14 cellular contexts compared by ENCODE assay signal in the genomic region with DNA sequence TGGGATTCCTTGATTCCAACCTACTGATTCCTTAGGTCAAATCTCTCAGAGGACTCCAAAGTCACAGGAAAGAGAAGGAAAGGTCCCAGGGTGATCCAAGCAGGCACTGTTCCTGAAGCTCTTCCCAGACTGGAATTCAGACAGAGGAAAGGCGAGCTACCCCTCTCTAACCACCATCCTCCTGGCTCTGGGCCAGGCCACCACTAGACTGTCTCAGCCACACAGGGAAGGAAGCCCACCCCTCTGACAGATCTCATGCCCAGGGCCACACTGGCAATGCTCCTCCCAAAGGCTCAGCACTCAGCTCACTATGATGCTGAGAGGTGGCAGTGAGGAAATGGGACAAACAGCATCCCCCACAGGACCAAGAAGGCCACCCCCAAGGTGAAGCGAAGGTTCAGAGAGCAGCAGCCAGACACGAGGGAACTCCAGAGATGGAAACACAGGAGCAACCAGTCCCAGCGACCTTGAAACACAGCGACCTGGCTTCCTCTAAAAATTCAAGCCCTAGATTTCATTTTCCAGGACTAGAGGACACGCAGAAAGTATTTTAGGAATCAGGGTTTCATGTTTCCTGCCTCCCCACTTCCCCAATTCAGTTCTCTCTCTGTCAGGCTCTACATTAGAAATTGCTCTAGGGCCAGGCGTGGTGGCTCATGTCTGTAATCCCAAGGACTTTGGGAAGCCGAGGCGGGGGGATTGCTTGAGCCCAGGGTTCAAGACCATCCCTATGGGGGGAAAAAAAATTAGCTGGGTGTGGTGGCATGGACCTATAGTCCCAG. TPM values are rescaled to one million over a fixed set of nuclear protein-coding genes. Genes with fewer than 3 reads are reported as not detected.
DNase-seq lines count a peak whose midpoint lies in the region; ATAC-seq, FAIRE-seq and TF ChIP-seq lines count a peak whose summit lies in the region.
"Had no signal": no experiment of that assay in that cellular context is flagged by ENCODE, and none has a peak within 500 bp of the region (broad histone marks: within the 10 kb centered on the region; RNA-seq: fewer than 3 reads in every experiment).

No MANE protein-coding gene starts in this region.

- H3K4me3 Mint-ChIP-seq in CD14-positive monocyte: peak overlapping the region; percentile 51 to 58
- no peak overlapping the region for H3K4me3 Mint-ChIP-seq in H9
- no peak overlapping the region for H3K4me3 Mint-ChIP-seq in neural progenitor cell
- H3K4me3 Mint-ChIP-seq in natural killer cell: no peak overlapping the region
- no peak overlapping the region for H3K4me3 Mint-ChIP-seq in activated T-cell treated with anti-CD3 and anti-CD28 coated beads, Interleukin-2, amount 50 U/mL, for 24 hours

- no peak for FAIRE-seq in K562 (lab: Jason Lieb, UNC)

- no peak overlapping the region for H3K4me3 ChIP-seq in K562
- no peak overlapping the region for H3K4me3 ChIP-seq in neural progenitor cell
- no peak overlapping the region for H3K4me3 ChIP-seq in tibial nerve

- H3K27ac Mint-ChIP-seq in CD14-positive monocyte (peak overlapping the region in 3 of 7 donors; percentile 21 to 76 (median 37)), H9 (peak overlapping the region in 1 of 3 experiments; percentile 14; a peak in 1 of 7 replicates), neural progenitor cell (peak overlapping the region; percentile 57), natural killer cell (no peak overlapping the region)
- H3K27ac Mint-ChIP-seq in activated T-cell treated with anti-CD3 and anti-CD28 coated beads, Interleukin-2, amount 50 U/mL, for 24 hours: no peak overlapping the region

- no peak for ATAC-seq in K562
- ATAC-seq in HG03039 (IDR thresholded peaks at IDR 0.05; ENCODE audit: unreplicated experiment): no peak
- ATAC-seq in natural killer cell: no peak

- H4K91ac ChIP-seq in H9 (ENCODE audit: insufficient read length, low read depth, low read length): no peak overlapping the region

- H3K23ac ChIP-seq in H9 (ENCODE audit: insufficient read length, low read depth, low read length): no peak overlapping the region

- POLR2A ChIA-PET in K562 (lab: Yijun Ruan, JAX): interaction anchor here (0.5 kb wide), 1 partner anchor 19 kb away, joined by 3 read pairs; a partner anchor contains a TSS

- TF ChIP-seq POLR2A in K562 (conservative IDR thresholded peaks at IDR 0.05): no peak
- no peak for TF ChIP-seq POLR2A in tibial nerve (IDR thresholded peaks at IDR 0.05)

- H4K8ac ChIP-seq in H9 (replicated peaks; ENCODE audit: insufficient read length, low read depth, low read length): no peak overlapping the region

- DNase-seq in CD14-positive monocyte (ENCODE audit: low spot score) (no peak), H9 (no peak), K562 (ENCODE audit: extremely low read depth in 1 of 4, low spot score in 3 of 4) (no peak), neural progenitor cell (ENCODE audit: low spot score) (no peak), natural killer cell (no peak), tibial nerve (ENCODE audit: low spot score in 2 of 2) (no peak)
- DNase-seq in activated T-cell treated with anti-CD3 and anti-CD28 coated beads, Interleukin-2, amount 50 U/mL, for 24 hours: no peak
- DNase-seq: NCI-H2227 treated with DMSO at 0.1 percent for 48 hours; stimulated activated CD4-positive, alpha-beta T cell treated with anti-CD3 and anti-CD28 coated beads, Interleukin-15, amount 100 ng/mL, for 24 hours; stimulated activated CD8-positive, alpha-beta memory T cell treated with anti-CD3 and anti-CD28 coated beads, Interleukin-4, amount 100 ng/mL, for 48 hours had no signal

- TF ChIP-seq CTCF in CD14-positive monocyte (IDR thresholded peaks at IDR 0.05) (no peak), H9 (conservative IDR thresholded peaks at IDR 0.05) (no peak), K562 (IDR thresholded peaks at IDR 0.05 in 2 of 3, conservative IDR thresholded peaks at IDR 0.05 in 1 of 3; ENCODE audit: insufficient read depth in 2 of 3, low read depth in 1 of 3, low read length in 3 of 3) (no peak), neural progenitor cell (IDR thresholded peaks at IDR 0.05) (no peak), natural killer cell (IDR thresholded peaks at IDR 0.05) (no peak), tibial nerve (IDR thresholded peaks at IDR 0.05) (no peak)

- peaks cover 5% of the 10 kb centered on the region for H3F3A ChIP-seq in neural progenitor cell (ENCODE audit: low read depth)

- H3K14ac ChIP-seq in H9 (ENCODE audit: insufficient read depth, low read length): no peak overlapping the region

- H3K56ac ChIP-seq in H9 (ENCODE audit: insufficient read length, low read depth, low read length): no peak overlapping the region

- no peak overlapping the region for H2BK5ac ChIP-seq in H9 (ENCODE audit: insufficient read length, low read length)

- H2BK20ac ChIP-seq in H9 (ENCODE audit: low read depth, low read length, poor library complexity, severe bottlenecking): no peak overlapping the region

- H3K4me1 Mint-ChIP-seq in CD14-positive monocyte (peaks cover 42% of the 10 kb centered on the region), H9 (peaks cover 39 to 41% of the 10 kb centered on the region in 2 experiments), neural progenitor cell (peaks cover 46% of the 10 kb centered on the region), natural killer cell (peaks cover 43 to 58% of the 10 kb centered on the region in 2 donors)
- H3K4me1 Mint-ChIP-seq in activated T-cell treated with anti-CD3 and anti-CD28 coated beads, Interleukin-2, amount 50 U/mL, for 24 hours (ENCODE audit: low read depth): peaks cover 46% of the 10 kb centered on the region

- H3K27ac ChIP-seq in H9 (ENCODE audit: insufficient read length, low read depth, low read length): no peak overlapping the region
- no peak overlapping the region for H3K27ac ChIP-seq in K562 (ENCODE audit: extremely low read depth, low read depth, low read length)
- no peak overlapping the region for H3K27ac ChIP-seq in neural progenitor cell
- H3K27ac ChIP-seq in tibial nerve: peak overlapping the region in 2 of 4 donors; percentile 12 to 56
- H3K27ac ChIP-seq: C4-2B, epithelial cell of prostate, VCaP had no signal

- in situ Hi-C loops in K562 (cut with MboI): no loop called here

- H3K79me2 ChIP-seq in H9 (ENCODE audit: insufficient read depth, low read length) (no peaks in the 10 kb centered on the region), K562 (ENCODE audit: control insufficient read depth, insufficient read depth, low read length) (no peaks in the 10 kb centered on the region), neural progenitor cell (ENCODE audit: low read depth) (peaks cover 70% of the 10 kb centered on the region)

- H3K4me2 ChIP-seq in H9 (ENCODE audit: insufficient read depth, insufficient read length, low read length) (no peak overlapping the region), K562 (ENCODE audit: insufficient read depth, low read length) (no peak overlapping the region), neural progenitor cell (no peak overlapping the region)

- H3K9ac ChIP-seq in H9 (ENCODE audit: extremely low read depth, insufficient read length, low read length) (no peak overlapping the region), K562 (ENCODE audit: insufficient read depth in 1 of 2, low read depth in 2 of 2, low read length in 2 of 2) (no peak overlapping the region), neural progenitor cell (no peak overlapping the region)

- H2BK120ac ChIP-seq in H9 (ENCODE audit: low read depth, low read length, poor library complexity, severe bottlenecking): no peak overlapping the region

- H3K18ac ChIP-seq in H9 (ENCODE audit: insufficient read length, low read depth, low read length): no peak overlapping the region

- H3K9me3 ChIP-seq in H9 (ENCODE audit: control insufficient read depth, low read depth, low read length) (no peaks in the 10 kb centered on the region), K562 (replicated peaks; ENCODE audit: control insufficient read depth, insufficient read depth, low read depth, low read length) (no peaks in the 10 kb centered on the region), neural progenitor cell (ENCODE audit: low read depth) (no peaks in the 10 kb centered on the region), tibial nerve (no peaks in the 10 kb centered on the region)

- peak overlapping the region; percentile 1; the same call in 1 of the 2 replicates for H2BK15ac ChIP-seq in H9 (ENCODE audit: low read depth, low read length)

- H3K9me3 Mint-ChIP-seq in CD14-positive monocyte (peaks cover 0 to 1% (median 0%) of the 10 kb centered on the region in 7 donors), H9 (no peaks in the 10 kb centered on the region), neural progenitor cell (peaks cover 6% of the 10 kb centered on the region), natural killer cell (no peaks in the 10 kb centered on the region)
- H3K9me3 Mint-ChIP-seq in activated T-cell treated with anti-CD3 and anti-CD28 coated beads, Interleukin-2, amount 50 U/mL, for 24 hours: no peaks in the 10 kb centered on the region

- H3K4ac ChIP-seq in H9 (ENCODE audit: low read depth, low read length): no peak overlapping the region

- H3T11ph ChIP-seq in H9 (ENCODE audit: low read length): no peak overlapping the region

- peaks cover 0 to 4% (median 0%) of the 10 kb centered on the region in 3 donors for H3K27me3 Mint-ChIP-seq in CD14-positive monocyte (ENCODE audit: low read depth in 3 of 3)
- no peaks in the 10 kb centered on the region for H3K27me3 Mint-ChIP-seq in H9 (ENCODE audit: low read depth)
- H3K27me3 Mint-ChIP-seq in neural progenitor cell (ENCODE audit: insufficient read depth, low read depth): peaks cover 5% of the 10 kb centered on the region
- H3K27me3 Mint-ChIP-seq in natural killer cell (ENCODE audit: low read depth in 2 of 2): no peaks in the 10 kb centered on the region
- no peaks in the 10 kb centered on the region for H3K27me3 Mint-ChIP-seq in activated T-cell treated with anti-CD3 and anti-CD28 coated beads, Interleukin-2, amount 50 U/mL, for 24 hours

- H3K4me1 ChIP-seq in H9 (ENCODE audit: insufficient read depth, low read length) (peaks cover 2% of the 10 kb centered on the region; the same call in 1 of the 2 replicates), K562 (replicated peaks in 1 of 2; ENCODE audit: control insufficient read depth in 2 of 2, insufficient read depth in 2 of 2, low read length in 2 of 2) (peaks cover 4 to 5% of the 10 kb centered on the region in 2 experiments; a peak in 1 of 5 replicates), neural progenitor cell (peaks cover 19% of the 10 kb centered on the region), tibial nerve (peaks cover 0 to 75% (median 38%) of the 10 kb centered on the region in 4 donors)

- intact Hi-C loops in CD14-positive monocyte (cut with micrococcal nuclease): no loop called here
- intact Hi-C loops in K562 (cut with micrococcal nuclease): no loop called here
- intact Hi-C loops in natural killer cell (cut with micrococcal nuclease): no loop called here

- no peaks in the 10 kb centered on the region for H3K79me1 ChIP-seq in H9 (ENCODE audit: insufficient read depth, low read depth, low read length, poor library complexity, severe bottlenecking)

- WGBS in H9 (ENCODE audit: extremely low coverage, insufficient read length, low lambda C conversion rate): no CpG with 5 or more reads among the region's 9 CpGs
- 1% methylated on average over 9 of the region's 9 CpGs for WGBS in K562 (ENCODE audit: insufficient coverage, low coverage, missing lambda C conversion rate)
- WGBS in tibial nerve, 2 donors: 67 to 71% methylated on average over 9 of the region's 9 CpGs

- BruUV-seq in K562 (replicated peaks; lab: Mats Ljungman, UMichigan): no TSS peak

- H3K23me2 ChIP-seq in H9 (ENCODE audit: insufficient read length, low read depth, low read length, poor library complexity, severe bottlenecking): no peaks in the 10 kb centered on the region

- no peak for TF ChIP-seq RAD21 in K562 (CRISPR knock-in tag; conservative IDR thresholded peaks at IDR 0.05 in 1 of 2, IDR thresholded peaks at IDR 0.05 in 1 of 2)

- no peak for TF ChIP-seq EP300 in K562 (IDR thresholded peaks at IDR 0.05; ENCODE audit: low read length)
- no peak for TF ChIP-seq EP300 in tibial nerve (IDR thresholded peaks at IDR 0.05)

- H4K5ac ChIP-seq in H9 (ENCODE audit: insufficient read length, low read depth, low read length): no peak overlapping the region

- H2AFZ ChIP-seq in H9 (ENCODE audit: low read length) (no peak overlapping the region), K562 (ENCODE audit: low read depth, low read length) (no peak overlapping the region), neural progenitor cell (replicated peaks) (no peak overlapping the region)

- H3K9me1 ChIP-seq in K562 (ENCODE audit: control insufficient read depth, insufficient read depth, low read length): no peaks in the 10 kb centered on the region

- H3K36me3 Mint-ChIP-seq in CD14-positive monocyte: no peaks in the 10 kb centered on the region
- H3K36me3 Mint-ChIP-seq in H9 (ENCODE audit: insufficient read depth in 1 of 3, low read depth in 3 of 3): peaks cover 0 to 2% (median 0%) of the 10 kb centered on the region in 3 experiments; a peak in 1 of 7 replicates
- peaks cover 49% of the 10 kb centered on the region for H3K36me3 Mint-ChIP-seq in neural progenitor cell
- no peaks in the 10 kb centered on the region for H3K36me3 Mint-ChIP-seq in natural killer cell
- H3K36me3 Mint-ChIP-seq in activated T-cell treated with anti-CD3 and anti-CD28 coated beads, Interleukin-2, amount 50 U/mL, for 24 hours (ENCODE audit: low read depth): peaks cover 2% of the 10 kb centered on the region

- CTCF ChIA-PET in K562 (lab: Yijun Ruan, JAX; ENCODE audit: low intra/inter-chr PET ratio): interaction anchor here (1.1 kb wide), 1 partner anchor 27 kb away, joined by 5 read pairs; no protein-coding TSS in a partner anchor

- no peak overlapping the region for H2BK12ac ChIP-seq in H9 (ENCODE audit: insufficient read length, low read depth, low read length)

- H2AK5ac ChIP-seq in H9 (ENCODE audit: insufficient read length, low read length): no peak overlapping the region

- H3K27me3 ChIP-seq in H9 (ENCODE audit: insufficient read depth, low read length) (no peaks in the 10 kb centered on the region), K562 (ENCODE audit: control insufficient read depth in 2 of 2, insufficient read depth in 2 of 2, low read length in 2 of 2) (peaks cover 51 to 60% of the 10 kb centered on the region in 2 experiments), neural progenitor cell (no peaks in the 10 kb centered on the region), tibial nerve (no peaks in the 10 kb centered on the region)

- H3K36me3 ChIP-seq in K562 (ENCODE audit: control insufficient read depth, insufficient read depth, low read length): no peaks in the 10 kb centered on the region
- H3K36me3 ChIP-seq in neural progenitor cell: no peaks in the 10 kb centered on the region
- H3K36me3 ChIP-seq in tibial nerve: no peaks in the 10 kb centered on the region

- no peaks in the 10 kb centered on the region for H4K20me1 ChIP-seq in H9 (ENCODE audit: control insufficient read depth, insufficient read depth, insufficient read length)
- H4K20me1 ChIP-seq in K562 (replicated peaks; ENCODE audit: control insufficient read depth, insufficient read depth, low read length): no peaks in the 10 kb centered on the region
- peaks cover 30% of the 10 kb centered on the region for H4K20me1 ChIP-seq in neural progenitor cell (ENCODE audit: low read depth)

RNA-seq across cellular contexts. Expression of a gene that starts 18.8 kb away (rescaled TPM):
- under 1 TPM in 1 of 2 donors, not detected in 1; 0.04 TPM for polyA plus RNA-seq in CD14-positive monocyte
- total RNA-seq in H9 (2021): 13.1 and 13.2 TPM in 2 replicates
- 1.7 and 12.0 TPM in 2 replicates for total RNA-seq in K562 (2011; cell fraction: chromatin; rRNA removed; ENCODE audit: low replicate concordance)
- total RNA-seq in K562 (2011; cell fraction: nucleolus; rRNA removed): 2.2 and 6.7 TPM in 2 replicates
- 2.1 and 2.4 TPM in 2 replicates for total RNA-seq in K562 (2011; cell fraction: nucleoplasm; rRNA removed)
- total RNA-seq in K562 (2014; rRNA removed): 0.95 and 1.6 TPM in 2 replicates
- total RNA-seq in K562 (2014; rRNA removed; fragmentation: Illumina TruSeq; extraction: Trizol): 0.61 and 0.62 TPM in 2 replicates
- total RNA-seq in K562 (2015; rRNA removed; fragmentation: Illumina TruSeq; extraction: Trizol): 0.34 and 0.72 TPM in 2 replicates
- 1.8 and 2.9 TPM in 2 replicates for total RNA-seq in K562 (2021)
- 1.1 and 4.0 TPM in 2 replicates for polyA plus RNA-seq in K562 (2011; rRNA removed)
- 2.0 and 3.0 TPM in 2 replicates for polyA plus RNA-seq in K562 (2011; cell fraction: cytosol; rRNA removed)
- polyA plus RNA-seq in K562 (2011; cell fraction: nucleus; rRNA removed): 3.8 and 3.9 TPM in 2 replicates
- 1.4 and 2.8 TPM in 2 replicates for polyA plus RNA-seq in K562 (2012)
- 0.55 and 0.82 TPM in 2 replicates for polyA plus RNA-seq in K562 (2014; fragmentation: Illumina TruSeq; extraction: Trizol)
- under 1 TPM; 0.10 to 0.27 TPM for polyA plus RNA-seq in K562 (2014; fragmentation: Nextera tagmentation; extraction: Ambion mirVana)
- 0.27 and 0.65 TPM in 2 replicates for polyA plus RNA-seq in K562 (2014; rRNA removed)
- polyA minus RNA-seq in K562 (2011; rRNA and poly(A)+ RNA removed): 3.3 and 3.9 TPM in 2 replicates
- 2.7 and 7.7 TPM in 2 replicates for polyA minus RNA-seq in K562 (2011; cell fraction: cytosol; rRNA and poly(A)+ RNA removed)
- polyA minus RNA-seq in K562 (2011; cell fraction: nucleus; rRNA and poly(A)+ RNA removed): 3.1 and 6.1 TPM in 2 replicates
- 20.7 and 27.4 TPM in 2 replicates for total RNA-seq in neural progenitor cell (ENCODE audit: low replicate concordance)
- total RNA-seq in natural killer cell: 10 to 100 TPM; 18.1 to 34.8 (median 29.5) TPM
- total RNA-seq in tibial nerve: 10 to 100 TPM; 18.0 to 67.2 (median 32.5) TPM

RNA-seq across cellular contexts. Expression of a gene that starts 40.4 kb away (rescaled TPM):
- polyA plus RNA-seq in CD14-positive monocyte (10 to 100 TPM in 1 of 2 donors, 1 to 10 TPM in 1; 7.8 to 10.2 TPM), K562 (2011; rRNA removed) (41.2 and 46.7 TPM in 2 replicates), K562 (2014; fragmentation: Illumina TruSeq; extraction: Trizol) (10.0 TPM in 2 replicates), K562 (2014; fragmentation: Nextera tagmentation; extraction: Ambion mirVana) (10 to 100 TPM in 1 of 2 experiments, 1 to 10 TPM in 1; 3.3 to 11.1 TPM), K562 (2014; rRNA removed) (17.9 and 22.6 TPM in 2 replicates)
- total RNA-seq in H9 (2021) (47.2 and 49.6 TPM in 2 replicates), K562 (2014; rRNA removed) (21.2 and 24.6 TPM in 2 replicates), K562 (2014; rRNA removed; fragmentation: Illumina TruSeq; extraction: Trizol) (40.6 and 53.0 TPM in 2 replicates), K562 (2015; rRNA removed; fragmentation: Illumina TruSeq; extraction: Trizol) (32.2 and 33.4 TPM in 2 replicates), K562 (2021) (55.9 and 61.7 TPM in 2 replicates), neural progenitor cell (ENCODE audit: low replicate concordance) (52.0 and 72.9 TPM in 2 replicates), natural killer cell (100 to 1,000 TPM; 295 to 324 (median 296) TPM), tibial nerve (100 to 1,000 TPM in 2 of 4 donors, 10 to 100 TPM in 2; 83.0 to 113 (median 101) TPM)
- 237 and 644 TPM in 2 replicates for total RNA-seq in K562 (2011; cell fraction: chromatin; rRNA removed; ENCODE audit: low replicate concordance)
- total RNA-seq in K562 (2011; cell fraction: nucleolus; rRNA removed): 117 and 136 TPM in 2 replicates
- total RNA-seq in K562 (2011; cell fraction: nucleoplasm; rRNA removed): 249 and 386 TPM in 2 replicates
- polyA plus RNA-seq in K562 (2011; cell fraction: cytosol; rRNA removed): 5.9 and 16.5 TPM in 2 replicates
- polyA plus RNA-seq in K562 (2011; cell fraction: nucleus; rRNA removed): 63.1 and 81.2 TPM in 2 replicates
- polyA plus RNA-seq in K562 (2012): 5.2 and 7.5 TPM in 2 replicates
- polyA minus RNA-seq in K562 (2011; rRNA and poly(A)+ RNA removed): 171 and 249 TPM in 2 replicates
- polyA minus RNA-seq in K562 (2011; cell fraction: cytosol; rRNA and poly(A)+ RNA removed): 15.7 and 26.6 TPM in 2 replicates
- polyA minus RNA-seq in K562 (2011; cell fraction: nucleus; rRNA and poly(A)+ RNA removed): 120 and 165 TPM in 2 replicates

Comparison
In these comparisons a context has a peak if more than half of its experiments do, and no peak if none do; other contexts are left out.
1. H3K4me3 Mint-ChIP-seq: peak in CD14-positive monocyte (2 of 2); none in H9 (0 of 2), neural progenitor cell (single experiment), natural killer cell (single experiment) and activated T-cell treated with anti-CD3 and anti-CD28 coated beads, Interleukin-2, amount 50 U/mL, for 24 hours (single experiment).